ENCODE assay signal across 8 cellular contexts in genomic region chr1:180154325-180155201, GRCh38. TPM values are rescaled to one million over a fixed set of nuclear protein-coding genes. Genes with fewer than 3 reads are reported as not detected.
DNase-seq lines count a peak whose midpoint lies in the region; ATAC-seq and TF ChIP-seq lines count a peak whose summit lies in the region.

QSOX1 (plus strand) TSS chr1:180154869; CDS start chr1:180154908, 39 bp downstream.

- H3K4me1 ChIP-seq in prostate gland (replicated peaks), result peaks cover 6% of the 10 kb centered on the region

- ATAC-seq in HG02798 (IDR thresholded peaks at IDR 0.05; ENCODE audit: poor library complexity, unreplicated experiment), result peak; percentile 94
- peak; percentile 94 to 95 for ATAC-seq in left cardiac atrium

- peak within 1 kb of the TSS; percentile 79 to 87 for H3K27ac ChIP-seq in prostate gland

- no peaks in the 10 kb centered on the region for H3K36me3 Mint-ChIP-seq in T-helper 1 cell treated with Interleukin-12 subunit alpha and Interleukin-12 subunit beta and Interleukin-4 antibody, amounts not matched to agents 30 μg/mL and 1 μg/mL, for 36 hours (ENCODE audit: low read depth)

- no peaks in the 10 kb centered on the region for H3K9me3 Mint-ChIP-seq in T-helper 1 cell treated with Interleukin-12 subunit alpha and Interleukin-12 subunit beta and Interleukin-4 antibody, amounts not matched to agents 30 μg/mL and 1 μg/mL, for 36 hours

- TF ChIP-seq CTCF in GM13976 (IDR thresholded peaks at IDR 0.05; ENCODE audit: borderline replicate concordance, control extremely low read depth, extremely low read depth, insufficient read depth, missing control alignments) (no peak), prostate gland (IDR thresholded peaks at IDR 0.05) (peak in 3 of 4 experiments; percentile 40 to 63 (median 42))

- peak within 1 kb of the TSS; percentile 87 for H3K4me3 Mint-ChIP-seq in T-helper 1 cell treated with Interleukin-12 subunit alpha and Interleukin-12 subunit beta and Interleukin-4 antibody, amounts not matched to agents 30 μg/mL and 1 μg/mL, for 36 hours

- peak within 1 kb of the TSS; percentile 83 to 90 for H3K4me3 ChIP-seq in prostate gland

- peak within 1 kb of the TSS; percentile 89 for H3K27ac Mint-ChIP-seq in T-helper 1 cell treated with Interleukin-12 subunit alpha and Interleukin-12 subunit beta and Interleukin-4 antibody, amounts not matched to agents 30 μg/mL and 1 μg/mL, for 36 hours

- in situ Hi-C loops in GM13976 (cut with MboI; ENCODE audit: low sequenced_read_pairs, unreplicated experiment), result no loop called here

- H3K27me3 Mint-ChIP-seq in T-helper 1 cell treated with Interleukin-12 subunit alpha and Interleukin-12 subunit beta and Interleukin-4 antibody, amounts not matched to agents 30 μg/mL and 1 μg/mL, for 36 hours (ENCODE audit: low read depth), result peaks cover 6% of the 10 kb centered on the region

- H3K27me3 ChIP-seq in prostate gland (replicated peaks; ENCODE audit: insufficient read depth), result no peaks in the 10 kb centered on the region

- H3K4me1 Mint-ChIP-seq in T-helper 1 cell treated with Interleukin-12 subunit alpha and Interleukin-12 subunit beta and Interleukin-4 antibody, amounts not matched to agents 30 μg/mL and 1 μg/mL, for 36 hours (ENCODE audit: low read depth), result peaks cover 38% of the 10 kb centered on the region

- H3K9me3 ChIP-seq in prostate gland, result no peaks in the 10 kb centered on the region

- H3K36me3 ChIP-seq in prostate gland, result no peaks in the 10 kb centered on the region

- DNase-seq in GM13976 (ENCODE audit: low spot score) (peak; percentile 100), NCI-H1436 (lab: John Stamatoyannopoulos, UW) (peak; percentile 79), amniotic stem cell (lab: John Stamatoyannopoulos, UW) (peak; percentile 78), left cardiac atrium (peak; percentile 92), prostate gland (ENCODE audit: low spot score) (peak; percentile 84), ureter (ENCODE audit: low spot score) (peak; percentile 90)

- WGBS in prostate gland, result under 1% methylated on average over 79 of the region's 104 CpGs

- intact Hi-C loops in left cardiac atrium (cut with DNase I) (no loop called here), prostate gland (cut with DNase I) (loop anchor here (5.0 to 10.0 kb wide), 2 partner anchors 42 to 200 kb away; partner anchors contain the start of gene CEP350)

- peak; percentile 95 for TF ChIP-seq POLR2A in prostate gland (IDR thresholded peaks at IDR 0.05)

RNA-seq across cellular contexts. Expression of gene QSOX1, which starts in this region (rescaled TPM):
- total RNA-seq in left cardiac atrium (100 to 1,000 TPM; 226 to 328 TPM), prostate gland (100 to 1,000 TPM in 1 of 2 donors, 10 to 100 TPM in 1; 77.3 to 471 TPM), ureter (285 TPM)

Comparison
In these comparisons a context has a peak if more than half of its experiments do, and no peak if none do; other contexts are left out.
1. Peak in every context shown above with its lines: DNase-seq, ATAC-seq, H3K4me3 ChIP-seq and H3K27ac ChIP-seq.